In genomic region chr19:43599635-43600295, GRCh38 we compare ENCODE assay signal across 1 cellular context.
TF ChIP-seq lines count a peak whose summit lies in the region.

No MANE protein-coding gene starts in this region.

TF ChIP-seq in HEK293, 187 proteins besides CTCF, POLR2A, EP300 and RAD21:
- TF ChIP-seq ZNF48 (tag by site-specific recombination; IDR thresholded peaks at IDR 0.05), result no peak
- no peak for TF ChIP-seq ZNF324 (tag by site-specific recombination; IDR thresholded peaks at IDR 0.05)
- TF ChIP-seq ZBTB49 (tag by site-specific recombination; IDR thresholded peaks at IDR 0.05; ENCODE audit: low read depth), result no peak
- TF ChIP-seq ZNF623 (tag by site-specific recombination; IDR thresholded peaks at IDR 0.05), result no peak
- no peak for TF ChIP-seq ZNF266 (tag by site-specific recombination; IDR thresholded peaks at IDR 0.05; ENCODE audit: low read depth)
- TF ChIP-seq ZNF341 (tag by site-specific recombination; IDR thresholded peaks at IDR 0.05; ENCODE audit: low read depth), result no peak
- no peak for TF ChIP-seq ZNF513 (tag by site-specific recombination; IDR thresholded peaks at IDR 0.05)
- no peak for TF ChIP-seq ZNF362 (tag by site-specific recombination; IDR thresholded peaks at IDR 0.05)
- no peak for TF ChIP-seq ZBTB26 (tag by site-specific recombination; optimal IDR thresholded peaks at IDR 0.05)
- TF ChIP-seq ZNF501 (tag by site-specific recombination; IDR thresholded peaks at IDR 0.05), result no peak
- no peak for TF ChIP-seq REST (tag by site-specific recombination; IDR thresholded peaks at IDR 0.05)
- TF ChIP-seq PATZ1 (tag by site-specific recombination; IDR thresholded peaks at IDR 0.05), result no peak
- no peak for TF ChIP-seq KLF9 (tag by site-specific recombination; IDR thresholded peaks at IDR 0.05; ENCODE audit: low read depth)
- TF ChIP-seq PRDM6 (tag by site-specific recombination; IDR thresholded peaks at IDR 0.05), result no peak
- no peak for TF ChIP-seq ZNF157 (tag by site-specific recombination; IDR thresholded peaks at IDR 0.05)
